13 cellular contexts compared by ENCODE assay signal in the genomic region with DNA sequence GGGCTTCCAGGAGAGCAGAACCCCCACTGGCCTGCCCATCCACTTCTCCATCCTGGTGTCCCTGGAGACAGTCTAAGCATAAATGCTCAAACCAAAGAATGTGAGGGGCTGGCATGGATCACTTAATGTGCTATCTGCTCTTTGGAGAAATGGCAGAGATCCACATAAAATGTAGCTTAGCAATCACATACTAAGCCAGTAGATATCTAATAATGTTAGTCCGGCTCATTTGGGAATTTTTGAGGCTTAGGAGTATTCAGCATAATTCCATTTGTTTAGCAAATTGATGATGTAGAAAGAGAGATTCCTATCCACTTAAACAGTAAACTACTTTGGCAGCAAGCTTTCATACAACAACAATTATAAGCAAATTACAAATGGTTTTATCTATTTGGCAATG.
A peak's percentile ranks its signal among the peaks of the same experiment; 100 is the strongest.
DNase-seq lines count a peak whose midpoint lies in the region; ATAC-seq and TF ChIP-seq lines count a peak whose summit lies in the region.
"Had no signal": no experiment of that assay in that cellular context is flagged by ENCODE, and none has a peak within 500 bp of the region (broad histone marks: within the 10 kb centered on the region; RNA-seq: fewer than 3 reads in every experiment).

No MANE protein-coding gene starts in this region.

- peaks cover 0 to 50% (median 48%) of the 10 kb centered on the region in 4 donors for H3K4me1 ChIP-seq in sigmoid colon

- no peaks in the 10 kb centered on the region for H3K36me3 ChIP-seq in sigmoid colon

- no peaks in the 10 kb centered on the region for H3K9me3 ChIP-seq in sigmoid colon

- TF ChIP-seq EP300 in sigmoid colon (IDR thresholded peaks at IDR 0.05): no peak

- H3K27me3 ChIP-seq in sigmoid colon: no peaks in the 10 kb centered on the region

- whole genome bisulfite sequencing in sigmoid colon, 2 donors: 70 to 81% methylated on average over 1 of the region's 1 CpG

- TF ChIP-seq POLR2A in sigmoid colon (IDR thresholded peaks at IDR 0.05): no peak

- DNase-seq in AG09309 (ENCODE audit: low read depth): peak; percentile 23
- peak; percentile 75 for DNase-seq in fibroblast of villous mesenchyme (ENCODE audit: low read depth)
- DNase-seq in sigmoid colon: no peak
- DNase-seq in DMS53 treated with DMSO at 0.1 percent for 48 hours (lab: John Stamatoyannopoulos, UW; ENCODE audit: unreplicated experiment): no peak
- DNase-seq in cerebellar nuclear complex (lab: John Stamatoyannopoulos, UW): no peak
- no peak for DNase-seq in LoVo (ENCODE audit: low spot score)
- DNase-seq: activated CD4-positive, alpha-beta memory T cell treated with anti-CD3 and anti-CD28 coated beads for 36 hours; DMS53; KBM-7; NCI-H1436 treated with DMSO at 0.1 percent for 48 hours; NCI-H526 had no signal

- H3K27ac ChIP-seq in angular gyrus (ENCODE audit: low read depth, low read length) (peak overlapping the region; percentile 22), sigmoid colon (peak overlapping the region; percentile 81 to 88 (median 84))

- TF ChIP-seq CTCF in AG09309 (IDR thresholded peaks at IDR 0.05; ENCODE audit: control insufficient read depth, insufficient read depth, low read depth, low read length, missing control alignments): no peak
- no peak for TF ChIP-seq CTCF in fibroblast of villous mesenchyme (IDR thresholded peaks at IDR 0.05; ENCODE audit: insufficient read depth, low read depth, low read length)
- no peak for TF ChIP-seq CTCF in sigmoid colon (IDR thresholded peaks at IDR 0.05)

- H3K4me3 ChIP-seq in AG09309 (ENCODE audit: control insufficient read depth, low read depth, low read length) (no peak overlapping the region; the same call in 1 of the 2 replicates), fibroblast of villous mesenchyme (ENCODE audit: low read depth, low read length) (no peak overlapping the region), sigmoid colon (no peak overlapping the region)

- intact Hi-C loops in sigmoid colon (cut with DNase I): loop anchor here (5.0 kb wide), 2 partner anchors 41 to 84 kb away; no protein-coding TSS in a partner anchor

- no peak for ATAC-seq in GM19395 (IDR thresholded peaks at IDR 0.05; ENCODE audit: unreplicated experiment)

Comparison
In these comparisons a context has a peak if more than half of its experiments do, and no peak if none do; other contexts are left out.
1. DNase-seq: peak in AG09309 (single experiment) and fibroblast of villous mesenchyme (single experiment); none in sigmoid colon (single experiment), DMS53 treated with DMSO at 0.1 percent for 48 hours (single experiment), cerebellar nuclear complex (0 of 2) and LoVo (single experiment).